ENCODE assay signal across 18 cellular contexts in genomic region chr4:88804234-88804633, GRCh38.
DNase-seq lines count a peak whose midpoint lies in the region; ATAC-seq and TF ChIP-seq lines count a peak whose summit lies in the region.
"Had no signal": no experiment of that assay in that cellular context is flagged by ENCODE, and none has a peak within 500 bp of the region (broad histone marks: within the 10 kb centered on the region; RNA-seq: fewer than 3 reads in every experiment).

No MANE protein-coding gene starts in this region.

- H3K36me3 ChIP-seq in right atrium auricular region (no peaks in the 10 kb centered on the region), heart left ventricle (peaks cover 0 to 6% (median 0%) of the 10 kb centered on the region in 9 donors), brain microvascular endothelial cell (replicated peaks) (no peaks in the 10 kb centered on the region), gastrocnemius medialis (no peaks in the 10 kb centered on the region), esophagus muscularis mucosa (peaks cover 0 to 12% (median 0%) of the 10 kb centered on the region in 4 donors)
- H3K36me3 ChIP-seq: esophagus squamous epithelium had no signal

- DNase-seq in right atrium auricular region (ENCODE audit: low spot score): no peak
- no peak for DNase-seq in heart left ventricle
- DNase-seq in brain microvascular endothelial cell: no peak
- no peak for DNase-seq in gastrocnemius medialis
- no peak for DNase-seq in esophagus muscularis mucosa (ENCODE audit: extremely low spot score)
- no peak for DNase-seq in NCI-H1092 treated with DMSO at 0.1 percent for 48 hours (lab: John Stamatoyannopoulos, UW)
- DNase-seq in T-helper 9 cell: no peak
- DNase-seq: activated CD4-positive, alpha-beta memory T cell treated with anti-CD3 and anti-CD28 coated beads, Interleukin-2, amount 10 ng/mL, durations not matched to agents 7 days and 5 days; CD8-positive, alpha-beta memory T cell; effector CD8-positive, alpha-beta T cell; esophagus squamous epithelium; left cardiac atrium; NCI-H187; nephron progenitor cell; posterior cingulate gyrus; SJCRH30; stimulated activated CD4-positive, alpha-beta T cell treated with anti-CD3 and anti-CD28 coated beads, Interleukin-2, amount 100 ng/mL, for 48 hours had no signal

- H3K4me3 ChIP-seq in right atrium auricular region: no peak overlapping the region
- no peak overlapping the region for H3K4me3 ChIP-seq in heart left ventricle
- no peak overlapping the region for H3K4me3 ChIP-seq in brain microvascular endothelial cell (ENCODE audit: low read depth, low read length)
- H3K4me3 ChIP-seq in gastrocnemius medialis: no peak overlapping the region
- no peak overlapping the region for H3K4me3 ChIP-seq in esophagus muscularis mucosa
- H3K4me3 ChIP-seq: esophagus squamous epithelium, SJCRH30, skin epidermis had no signal

- in situ Hi-C loops in brain microvascular endothelial cell (cut with HindIII; ENCODE audit: low pct_ligation_motif_present, low sequenced_read_pairs): loop anchor here (25.0 kb wide), 1 partner anchor 208 kb away; no protein-coding TSS in a partner anchor
- in situ Hi-C loops in gastrocnemius medialis (cut with MboI; ENCODE audit: low sequenced_read_pairs in 4 of 4): loop anchor here in 3 of 4 donors (5.0 to 10.0 kb wide), 3 partner anchors 89 to 99 kb away; no protein-coding TSS in a partner anchor

- H3K9me3 ChIP-seq in right atrium auricular region (no peaks in the 10 kb centered on the region), heart left ventricle (no peaks in the 10 kb centered on the region), gastrocnemius medialis (no peaks in the 10 kb centered on the region), esophagus muscularis mucosa (no peaks in the 10 kb centered on the region)
- H3K9me3 ChIP-seq: esophagus squamous epithelium, SJCRH30 had no signal

- TF ChIP-seq POLR2A in heart left ventricle (IDR thresholded peaks at IDR 0.05): no peak
- TF ChIP-seq POLR2A in gastrocnemius medialis (IDR thresholded peaks at IDR 0.05): no peak
- TF ChIP-seq POLR2A in esophagus muscularis mucosa (IDR thresholded peaks at IDR 0.05; ENCODE audit: low read depth): no peak

- no peak for TF ChIP-seq EP300 in esophagus muscularis mucosa (IDR thresholded peaks at IDR 0.05)

- peaks cover 0 to 28% of the 10 kb centered on the region in 2 donors for H3K4me1 ChIP-seq in right atrium auricular region
- peaks cover 0 to 47% (median 16%) of the 10 kb centered on the region in 12 donors for H3K4me1 ChIP-seq in heart left ventricle
- H3K4me1 ChIP-seq in gastrocnemius medialis: peaks cover 14 to 45% of the 10 kb centered on the region in 2 donors
- H3K4me1 ChIP-seq in esophagus muscularis mucosa: peaks cover 5 to 31% (median 21%) of the 10 kb centered on the region in 4 donors
- H3K4me1 ChIP-seq: SJCRH30 had no signal

- no peak for TF ChIP-seq CTCF in right atrium auricular region (IDR thresholded peaks at IDR 0.05)
- no peak for TF ChIP-seq CTCF in heart left ventricle (IDR thresholded peaks at IDR 0.05)
- TF ChIP-seq CTCF in brain microvascular endothelial cell (IDR thresholded peaks at IDR 0.05; ENCODE audit: low read depth, low read length, missing control alignments): no peak
- no peak for TF ChIP-seq CTCF in gastrocnemius medialis (IDR thresholded peaks at IDR 0.05 in 4 of 5, conservative IDR thresholded peaks at IDR 0.05 in 1 of 5)
- no peak for TF ChIP-seq CTCF in esophagus muscularis mucosa (IDR thresholded peaks at IDR 0.05)

- intact Hi-C loops in heart left ventricle (cut with DNase I) (loop anchor here in 1 of 10 donors (10.0 kb wide), 1 partner anchor 99 kb away; no protein-coding TSS in a partner anchor), gastrocnemius medialis (cut with DNase I; ENCODE audit: low total_unique reads) (no loop called here), esophagus muscularis mucosa (cut with DNase I) (loop anchor here (10.0 kb wide), 1 partner anchor 99 kb away; no protein-coding TSS in a partner anchor)

- H3K27ac ChIP-seq in right atrium auricular region (peak overlapping the region; percentile 53 to 59), heart left ventricle (peak overlapping the region in 5 of 12 donors; percentile 29 to 74 (median 38)), brain microvascular endothelial cell (peak overlapping the region; percentile 37), gastrocnemius medialis (peak overlapping the region; percentile 28 to 74 (median 50)), esophagus muscularis mucosa (replicated peaks in 1 of 4) (no peak overlapping the region)
- H3K27ac ChIP-seq: SJCRH30 had no signal

- H3K27me3 ChIP-seq in right atrium auricular region (no peaks in the 10 kb centered on the region), heart left ventricle (no peaks in the 10 kb centered on the region), brain microvascular endothelial cell (replicated peaks) (no peaks in the 10 kb centered on the region), gastrocnemius medialis (no peaks in the 10 kb centered on the region), esophagus muscularis mucosa (no peaks in the 10 kb centered on the region)
- H3K27me3 ChIP-seq: esophagus squamous epithelium, SJCRH30 had no signal

- 98 to 99% (median 98%) methylated on average over 2 of the region's 2 CpGs for WGBS in heart left ventricle, 4 donors
- WGBS in esophagus muscularis mucosa: 97% methylated on average over 2 of the region's 2 CpGs

- ATAC-seq in heart left ventricle: no peak
- no peak for ATAC-seq in gastrocnemius medialis

Comparison
In these comparisons a context has a peak if more than half of its experiments do, and no peak if none do; other contexts are left out.
1. H3K27ac ChIP-seq: peak in right atrium auricular region (2 of 2), brain microvascular endothelial cell (single experiment) and gastrocnemius medialis (4 of 4); none in esophagus muscularis mucosa (0 of 4).